ENCODE assay signal across 8 cellular contexts in the genomic region with DNA sequence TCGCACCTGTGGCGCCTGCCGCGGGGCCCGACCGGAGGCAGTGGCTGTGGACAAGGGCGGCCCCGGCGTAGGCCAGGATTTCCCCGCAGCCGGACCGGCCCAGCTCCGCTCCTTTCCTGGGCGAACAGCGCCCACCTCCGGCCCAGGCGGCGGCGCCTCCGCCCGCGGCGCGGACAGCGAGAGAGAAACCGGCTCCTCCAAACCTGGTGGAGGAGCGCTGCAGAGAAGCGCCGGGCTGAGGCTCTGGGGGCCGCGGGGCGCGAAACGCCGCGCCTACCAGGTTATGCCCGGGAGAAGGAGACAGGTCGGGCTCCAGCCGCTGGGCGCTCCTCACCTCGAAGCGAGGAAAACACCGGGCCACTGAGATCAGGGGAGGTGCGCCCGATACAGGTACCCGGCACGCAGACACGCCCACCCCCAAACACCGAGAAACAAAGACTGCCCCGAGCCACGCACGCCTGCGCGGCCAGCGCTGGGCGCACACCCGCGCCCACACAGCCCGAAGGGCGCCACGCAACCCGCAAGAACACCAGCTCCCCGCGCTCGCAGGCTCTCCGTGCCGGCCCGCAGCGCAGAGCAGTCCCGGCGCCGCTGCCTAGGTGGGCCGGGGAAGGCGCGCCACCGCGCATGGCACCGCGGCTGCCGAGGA. TPM values are rescaled to one million over a fixed set of nuclear protein-coding genes. Genes with fewer than 3 reads are reported as not detected.
A peak's percentile ranks its signal among the peaks of the same experiment; 100 is the strongest.
DNase-seq lines count a peak whose midpoint lies in the region; ATAC-seq and TF ChIP-seq lines count a peak whose summit lies in the region.

No MANE protein-coding gene starts in this region.

- intact Hi-C loops in mucosa of descending colon (cut with DNase I, micrococcal nuclease) = no loop called here
- intact Hi-C loops in naive thymus-derived CD4-positive, alpha-beta T cell (cut with micrococcal nuclease) = no loop called here

- H3K27ac Mint-ChIP-seq in naive thymus-derived CD4-positive, alpha-beta T cell = no peak overlapping the region

- H3K27me3 Mint-ChIP-seq in naive thymus-derived CD4-positive, alpha-beta T cell = peaks cover 32 to 68% (median 40%) of the 10 kb centered on the region in 5 donors

- POLR2A ChIA-PET in naive thymus-derived CD4-positive, alpha-beta T cell (lab: Charles Lee) = no interaction called here

- no peaks in the 10 kb centered on the region; the same call in 1 of the 2 replicates for H3K4me1 ChIP-seq in ES-I3 (ENCODE audit: insufficient read depth, low read length)
- H3K4me1 ChIP-seq in HUES64 (ENCODE audit: insufficient read depth, low read length) = 0 out of 2 replicates have a peak, but pooled peaks cover 6% of the 10 kb centered on the region
- peaks cover 23% of the 10 kb centered on the region for H3K4me1 ChIP-seq in ectodermal cell (ENCODE audit: control insufficient read depth, insufficient read depth, low read length)
- H3K4me1 ChIP-seq in mucosa of descending colon (ENCODE audit: low read depth) = peaks cover 17% of the 10 kb centered on the region
- peaks cover 0 to 11% of the 10 kb centered on the region in 2 donors for H3K4me1 ChIP-seq in naive thymus-derived CD4-positive, alpha-beta T cell (ENCODE audit: control insufficient read depth in 2 of 2, insufficient read depth in 2 of 2, low read length in 2 of 2)

- H3K36me3 Mint-ChIP-seq in naive thymus-derived CD4-positive, alpha-beta T cell = peaks cover 0 to 3% (median 0%) of the 10 kb centered on the region in 5 donors

- peak overlapping the region; percentile 32; the same call in 1 of the 2 replicates for H3K9ac ChIP-seq in ES-I3 (ENCODE audit: low read depth, low read length)
- no peak overlapping the region for H3K9ac ChIP-seq in HUES64 (ENCODE audit: low read depth, low read length)

- CTCF ChIA-PET in naive thymus-derived CD4-positive, alpha-beta T cell (lab: Charles Lee) = no interaction called here

- H3K9me3 Mint-ChIP-seq in naive thymus-derived CD4-positive, alpha-beta T cell = no peaks in the 10 kb centered on the region

- H3K4me1 Mint-ChIP-seq in naive thymus-derived CD4-positive, alpha-beta T cell = peaks cover 6 to 22% (median 15%) of the 10 kb centered on the region in 7 donors

- under 1% methylated on average over 80 of the region's 80 CpGs for WGBS in HUES64
- 1% methylated on average over 80 of the region's 80 CpGs for WGBS in ectodermal cell, 2 experiments

- H3K4me3 ChIP-seq in HUES64 (ENCODE audit: low read length) (peak overlapping the region; percentile 55), ectodermal cell (ENCODE audit: insufficient read depth, low read depth, low read length) (peak overlapping the region; percentile 34), mucosa of descending colon (no peak overlapping the region)
- H3K4me3 ChIP-seq in naive thymus-derived CD4-positive, alpha-beta T cell (ENCODE audit: low read length) = no peak overlapping the region

- ATAC-seq in mucosa of descending colon = peak; percentile 38
- ATAC-seq in GM21528 (IDR thresholded peaks at IDR 0.05; ENCODE audit: low FRiP score, unreplicated experiment) = no peak
- ATAC-seq in naive thymus-derived CD4-positive, alpha-beta T cell = no peak

- H3K36me3 ChIP-seq in ES-I3 (ENCODE audit: insufficient read depth, low read length) = no peaks in the 10 kb centered on the region
- no peaks in the 10 kb centered on the region for H3K36me3 ChIP-seq in HUES64 (ENCODE audit: insufficient read depth, low read length)
- no peaks in the 10 kb centered on the region for H3K36me3 ChIP-seq in ectodermal cell (ENCODE audit: control insufficient read depth, insufficient read depth, low read length)
- no peaks in the 10 kb centered on the region for H3K36me3 ChIP-seq in mucosa of descending colon (ENCODE audit: low read depth)
- no peaks in the 10 kb centered on the region for H3K36me3 ChIP-seq in naive thymus-derived CD4-positive, alpha-beta T cell (ENCODE audit: control insufficient read depth in 2 of 3, insufficient read depth in 3 of 3, low read length in 3 of 3)

- TF ChIP-seq CTCF in mucosa of descending colon (IDR thresholded peaks at IDR 0.05) = no peak

- peak overlapping the region in 2 of 10 donors; percentile 37 to 67 for H3K4me3 Mint-ChIP-seq in naive thymus-derived CD4-positive, alpha-beta T cell

- H3K9me3 ChIP-seq in ES-I3 (ENCODE audit: control insufficient read depth, insufficient read depth, low read length) (no peaks in the 10 kb centered on the region), HUES64 (ENCODE audit: insufficient read depth, low read depth, low read length) (no peaks in the 10 kb centered on the region), ectodermal cell (ENCODE audit: control insufficient read depth, low read length) (no peaks in the 10 kb centered on the region), mucosa of descending colon (no peaks in the 10 kb centered on the region)
- H3K9me3 ChIP-seq in naive thymus-derived CD4-positive, alpha-beta T cell (ENCODE audit: control insufficient read depth in 2 of 3, low read length in 3 of 3) = no peaks in the 10 kb centered on the region

- H3K27me3 ChIP-seq in HUES64 (ENCODE audit: insufficient read depth, low read length) = peaks cover 84% of the 10 kb centered on the region
- peaks cover 72% of the 10 kb centered on the region for H3K27me3 ChIP-seq in ectodermal cell (ENCODE audit: control insufficient read depth, insufficient read depth, low read length, poor library complexity, severe bottlenecking)
- peaks cover 0 to 15% of the 10 kb centered on the region in 2 donors for H3K27me3 ChIP-seq in naive thymus-derived CD4-positive, alpha-beta T cell (ENCODE audit: control insufficient read depth in 2 of 2, insufficient read depth in 2 of 2, low read length in 2 of 2)

- H3K27ac ChIP-seq in HUES64 (ENCODE audit: low read depth, low read length) (no peak overlapping the region), ectodermal cell (ENCODE audit: insufficient read depth, low read depth, low read length, poor library complexity, severe bottlenecking) (no peak overlapping the region)
- no peak overlapping the region for H3K27ac ChIP-seq in naive thymus-derived CD4-positive, alpha-beta T cell (ENCODE audit: low read depth, low read length)

- DNase-seq in mucosa of descending colon (peak in 1 of 3 donors; percentile 51), NCI-H2196 treated with DMSO at 0.1 percent for 48 hours (lab: John Stamatoyannopoulos, UW; ENCODE audit: unreplicated experiment) (no peak), Ammon's horn (ENCODE audit: low spot score) (no peak)
- DNase-seq in naive thymus-derived CD4-positive, alpha-beta T cell = no peak

RNA-seq across cellular contexts. Expression of a gene that starts 3.3 kb away (rescaled TPM):
- polyA plus RNA-seq in HUES64 (2013, experiment 1 of 2) = 0.40 TPM
- 0.19 TPM for polyA plus RNA-seq in HUES64 (2013, experiment 2 of 2)
- polyA plus RNA-seq in ectodermal cell (2013, experiment 1 of 4) = 0.46 TPM
- polyA plus RNA-seq in ectodermal cell (2013, experiment 2 of 4) = 0.41 TPM
- polyA plus RNA-seq in ectodermal cell (2013, experiment 3 of 4) = 0.37 TPM
- 1.3 TPM for polyA plus RNA-seq in ectodermal cell (2013, experiment 4 of 4)
- 1 to 10 TPM in 1 of 3 donors, under 1 TPM in 2; 0.61 to 1.9 (median 0.87) TPM for total RNA-seq in mucosa of descending colon
- not detected for total RNA-seq in naive thymus-derived CD4-positive, alpha-beta T cell
- not detected for polyA plus RNA-seq in naive thymus-derived CD4-positive, alpha-beta T cell

Comparison
In these comparisons a context has a peak if more than half of its experiments do, and no peak if none do; other contexts are left out.
1. H3K4me3 ChIP-seq: peak in HUES64 (single experiment) and ectodermal cell (single experiment); none in mucosa of descending colon (single experiment) and naive thymus-derived CD4-positive, alpha-beta T cell (single experiment).